1 cellular context compared by ENCODE assay signal in the genomic region with DNA sequence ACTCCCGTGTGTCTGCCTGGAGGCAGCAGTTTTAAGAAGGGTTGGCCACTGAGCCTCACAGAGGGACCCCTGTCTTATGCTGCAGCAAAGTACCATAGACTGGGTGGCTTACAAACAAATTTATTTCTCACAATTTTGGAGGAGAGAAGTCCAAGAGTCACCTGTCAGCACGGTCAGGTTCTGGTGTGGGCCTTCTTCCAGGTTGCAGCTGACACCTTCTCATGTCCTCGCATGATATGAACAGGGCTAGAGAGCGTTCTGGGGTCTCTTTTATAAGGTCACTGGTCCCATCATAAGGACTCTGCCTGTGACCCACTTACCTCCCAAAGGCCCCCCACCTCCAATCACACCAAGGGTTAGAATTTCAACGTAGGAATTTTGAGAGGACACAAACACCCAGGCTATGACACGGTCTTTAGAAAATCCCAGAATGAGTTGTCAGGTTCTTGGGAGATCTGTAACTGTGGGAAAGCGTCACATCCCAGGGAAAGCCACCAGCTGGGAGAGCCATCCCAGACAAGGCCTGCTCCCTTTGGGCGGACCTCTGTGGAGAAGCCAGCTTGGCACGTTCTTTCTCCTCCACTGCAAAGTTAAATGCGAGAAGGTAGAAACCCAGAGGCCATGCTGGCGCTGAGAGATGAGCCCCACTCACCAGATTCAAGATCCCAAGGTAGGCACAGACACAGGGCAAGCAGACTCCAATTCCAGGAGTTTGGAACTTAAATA.
TF ChIP-seq lines count a peak whose summit lies in the region.

Gene FBXW12, plus strand, starts transcription at position 569 of the 726 bp plus-strand sequence. CDS start 549 bp downstream, outside the sequence.

TF ChIP-seq in GM23338, 12 proteins besides CTCF, POLR2A, EP300 and RAD21 (continued from another document):
- TF ChIP-seq, protein P1, sequence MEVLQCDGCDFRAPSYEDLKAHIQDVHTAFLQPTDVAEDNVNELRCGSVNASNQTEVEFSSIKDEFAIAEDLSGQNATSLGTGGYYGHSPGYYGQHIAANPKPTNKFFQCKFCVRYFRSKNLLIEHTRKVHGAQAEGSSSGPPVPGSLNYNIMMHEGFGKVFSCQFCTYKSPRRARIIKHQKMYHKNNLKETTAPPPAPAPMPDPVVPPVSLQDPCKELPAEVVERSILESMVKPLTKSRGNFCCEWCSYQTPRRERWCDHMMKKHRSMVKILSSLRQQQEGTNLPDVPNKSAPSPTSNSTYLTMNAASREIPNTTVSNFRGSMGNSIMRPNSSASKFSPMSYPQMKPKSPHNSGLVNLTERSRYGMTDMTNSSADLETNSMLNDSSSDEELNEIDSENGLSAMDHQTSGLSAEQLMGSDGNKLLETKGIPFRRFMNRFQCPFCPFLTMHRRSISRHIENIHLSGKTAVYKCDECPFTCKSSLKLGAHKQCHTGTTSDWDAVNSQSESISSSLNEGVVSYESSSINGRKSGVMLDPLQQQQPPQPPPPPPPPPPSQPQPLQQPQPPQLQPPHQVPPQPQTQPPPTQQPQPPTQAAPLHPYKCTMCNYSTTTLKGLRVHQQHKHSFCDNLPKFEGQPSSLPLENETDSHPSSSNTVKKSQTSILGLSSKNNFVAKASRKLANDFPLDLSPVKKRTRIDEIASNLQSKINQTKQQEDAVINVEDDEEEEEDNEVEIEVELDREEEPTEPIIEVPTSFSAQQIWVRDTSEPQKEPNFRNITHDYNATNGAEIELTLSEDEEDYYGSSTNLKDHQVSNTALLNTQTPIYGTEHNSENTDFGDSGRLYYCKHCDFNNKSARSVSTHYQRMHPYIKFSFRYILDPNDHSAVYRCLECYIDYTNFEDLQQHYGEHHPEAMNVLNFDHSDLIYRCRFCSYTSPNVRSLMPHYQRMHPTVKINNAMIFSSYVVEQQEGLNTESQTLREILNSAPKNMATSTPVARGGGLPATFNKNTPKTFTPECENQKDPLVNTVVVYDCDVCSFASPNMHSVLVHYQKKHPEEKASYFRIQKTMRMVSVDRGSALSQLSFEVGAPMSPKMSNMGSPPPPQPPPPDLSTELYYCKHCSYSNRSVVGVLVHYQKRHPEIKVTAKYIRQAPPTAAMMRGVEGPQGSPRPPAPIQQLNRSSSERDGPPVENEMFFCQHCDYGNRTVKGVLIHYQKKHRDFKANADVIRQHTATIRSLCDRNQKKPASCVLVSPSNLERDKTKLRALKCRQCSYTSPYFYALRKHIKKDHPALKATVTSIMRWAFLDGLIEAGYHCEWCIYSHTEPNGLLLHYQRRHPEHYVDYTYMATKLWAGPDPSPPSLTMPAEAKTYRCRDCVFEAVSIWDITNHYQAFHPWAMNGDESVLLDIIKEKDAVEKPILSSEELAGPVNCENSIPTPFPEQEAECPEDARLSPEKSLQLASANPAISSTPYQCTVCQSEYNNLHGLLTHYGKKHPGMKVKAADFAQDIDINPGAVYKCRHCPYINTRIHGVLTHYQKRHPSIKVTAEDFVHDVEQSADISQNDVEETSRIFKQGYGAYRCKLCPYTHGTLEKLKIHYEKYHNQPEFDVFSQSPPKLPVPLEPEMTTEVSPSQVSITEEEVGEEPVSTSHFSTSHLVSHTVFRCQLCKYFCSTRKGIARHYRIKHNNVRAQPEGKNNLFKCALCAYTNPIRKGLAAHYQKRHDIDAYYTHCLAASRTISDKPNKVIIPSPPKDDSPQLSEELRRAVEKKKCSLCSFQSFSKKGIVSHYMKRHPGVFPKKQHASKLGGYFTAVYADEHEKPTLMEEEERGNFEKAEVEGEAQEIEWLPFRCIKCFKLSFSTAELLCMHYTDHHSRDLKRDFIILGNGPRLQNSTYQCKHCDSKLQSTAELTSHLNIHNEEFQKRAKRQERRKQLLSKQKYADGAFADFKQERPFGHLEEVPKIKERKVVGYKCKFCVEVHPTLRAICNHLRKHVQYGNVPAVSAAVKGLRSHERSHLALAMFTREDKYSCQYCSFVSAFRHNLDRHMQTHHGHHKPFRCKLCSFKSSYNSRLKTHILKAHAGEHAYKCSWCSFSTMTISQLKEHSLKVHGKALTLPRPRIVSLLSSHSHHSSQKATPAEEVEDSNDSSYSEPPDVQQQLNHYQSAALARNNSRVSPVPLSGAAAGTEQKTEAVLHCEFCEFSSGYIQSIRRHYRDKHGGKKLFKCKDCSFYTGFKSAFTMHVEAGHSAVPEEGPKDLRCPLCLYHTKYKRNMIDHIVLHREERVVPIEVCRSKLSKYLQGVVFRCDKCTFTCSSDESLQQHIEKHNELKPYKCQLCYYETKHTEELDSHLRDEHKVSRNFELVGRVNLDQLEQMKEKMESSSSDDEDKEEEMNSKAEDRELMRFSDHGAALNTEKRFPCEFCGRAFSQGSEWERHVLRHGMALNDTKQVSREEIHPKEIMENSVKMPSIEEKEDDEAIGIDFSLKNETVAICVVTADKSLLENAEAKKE (CRISPR knock-in tag; IDR thresholded peaks at IDR 0.05) = no peak
- TF ChIP-seq ZNF114 (CRISPR knock-in tag; IDR thresholded peaks at IDR 0.05) (no peak), STAT1 (IDR thresholded peaks at IDR 0.05; ENCODE audit: unreplicated experiment) (no peak)
- TF ChIP-seq, protein P2, sequence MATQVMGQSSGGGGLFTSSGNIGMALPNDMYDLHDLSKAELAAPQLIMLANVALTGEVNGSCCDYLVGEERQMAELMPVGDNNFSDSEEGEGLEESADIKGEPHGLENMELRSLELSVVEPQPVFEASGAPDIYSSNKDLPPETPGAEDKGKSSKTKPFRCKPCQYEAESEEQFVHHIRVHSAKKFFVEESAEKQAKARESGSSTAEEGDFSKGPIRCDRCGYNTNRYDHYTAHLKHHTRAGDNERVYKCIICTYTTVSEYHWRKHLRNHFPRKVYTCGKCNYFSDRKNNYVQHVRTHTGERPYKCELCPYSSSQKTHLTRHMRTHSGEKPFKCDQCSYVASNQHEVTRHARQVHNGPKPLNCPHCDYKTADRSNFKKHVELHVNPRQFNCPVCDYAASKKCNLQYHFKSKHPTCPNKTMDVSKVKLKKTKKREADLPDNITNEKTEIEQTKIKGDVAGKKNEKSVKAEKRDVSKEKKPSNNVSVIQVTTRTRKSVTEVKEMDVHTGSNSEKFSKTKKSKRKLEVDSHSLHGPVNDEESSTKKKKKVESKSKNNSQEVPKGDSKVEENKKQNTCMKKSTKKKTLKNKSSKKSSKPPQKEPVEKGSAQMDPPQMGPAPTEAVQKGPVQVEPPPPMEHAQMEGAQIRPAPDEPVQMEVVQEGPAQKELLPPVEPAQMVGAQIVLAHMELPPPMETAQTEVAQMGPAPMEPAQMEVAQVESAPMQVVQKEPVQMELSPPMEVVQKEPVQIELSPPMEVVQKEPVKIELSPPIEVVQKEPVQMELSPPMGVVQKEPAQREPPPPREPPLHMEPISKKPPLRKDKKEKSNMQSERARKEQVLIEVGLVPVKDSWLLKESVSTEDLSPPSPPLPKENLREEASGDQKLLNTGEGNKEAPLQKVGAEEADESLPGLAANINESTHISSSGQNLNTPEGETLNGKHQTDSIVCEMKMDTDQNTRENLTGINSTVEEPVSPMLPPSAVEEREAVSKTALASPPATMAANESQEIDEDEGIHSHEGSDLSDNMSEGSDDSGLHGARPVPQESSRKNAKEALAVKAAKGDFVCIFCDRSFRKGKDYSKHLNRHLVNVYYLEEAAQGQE (IDR thresholded peaks at IDR 0.05; ENCODE audit: unreplicated experiment) = no peak
